Comparison of ENCODE assay signal across 22 cellular contexts in genomic region chr11:22510741-22511140, GRCh38.
A peak's percentile ranks its signal among the peaks of the same experiment; 100 is the strongest.
DNase-seq lines count a peak whose midpoint lies in the region; ATAC-seq, FAIRE-seq and TF ChIP-seq lines count a peak whose summit lies in the region.
"Had no signal": no experiment of that assay in that cellular context is flagged by ENCODE, and none has a peak within 500 bp of the region (broad histone marks: within the 10 kb centered on the region; RNA-seq: fewer than 3 reads in every experiment).

No MANE protein-coding gene starts in this region.

- in situ Hi-C loops in mammary epithelial cell (cut with MboI; ENCODE audit: low sequenced_read_pairs in 2 of 2) = loop anchor here in 1 of 2 donors (10.0 kb wide), 1 partner anchor 46 kb away; no protein-coding TSS in a partner anchor

- H2AFZ ChIP-seq in mammary epithelial cell (ENCODE audit: low read depth, low read length) = peak overlapping the region; percentile 62

- peak overlapping the region; percentile 17 for H3K4me2 ChIP-seq in mammary epithelial cell (ENCODE audit: insufficient read depth, low read depth, low read length)
- H3K4me2 ChIP-seq: smooth muscle cell had no signal

- no TSS peak for BruUV-seq in mammary epithelial cell (replicated peaks; lab: Mats Ljungman, UMichigan)

- ATAC-seq in activated CD8-positive, alpha-beta memory T cell treated with anti-CD3 and anti-CD28 coated beads, Interleukin-2, amount 10 ng/mL, durations not matched to agents 7 days and 5 days = no peak
- ATAC-seq: HCT116; heart right ventricle; stimulated activated memory B cell treated with anti-CD40 and anti-IgM and Interleukin-4, amounts not matched to agents 10 μg/mL and 1 μg/mL and 100 μg/mL, for 72 hours had no signal

- H3K4me3 ChIP-seq in mammary epithelial cell (replicated peaks in 1 of 3; ENCODE audit: insufficient read depth in 1 of 3, low read depth in 2 of 3, low read length in 3 of 3) = no peak overlapping the region
- H3K4me3 ChIP-seq: heart right ventricle, smooth muscle cell, transverse colon had no signal

- H3K4me3 Mint-ChIP-seq in activated CD8-positive, alpha-beta memory T cell treated with anti-CD3 and anti-CD28 coated beads, Interleukin-2, amount 10 ng/mL, durations not matched to agents 7 days and 5 days = no peak overlapping the region
- H3K4me3 Mint-ChIP-seq: activated CD4-positive, alpha-beta T cell treated with anti-CD3 and anti-CD28 coated beads, Interleukin-2, amount 10 ng/mL, durations not matched to agents 24 days and 14 days; activated naive CD4-positive, alpha-beta T cell treated with anti-CD3 and anti-CD28 coated beads, Interleukin-2, amount 50 U/mL, for 24 hours; CD8-positive, alpha-beta memory T cell; stimulated activated memory B cell treated with anti-CD40 and anti-IgM and Interleukin-4, amounts not matched to agents 10 μg/mL and 1 μg/mL and 100 μg/mL, for 72 hours had no signal

- peaks cover 10% of the 10 kb centered on the region for H3K4me1 ChIP-seq in mammary epithelial cell (ENCODE audit: insufficient read depth, low read length)
- H3K4me1 ChIP-seq: heart right ventricle, transverse colon had no signal

- H4K20me1 ChIP-seq in mammary epithelial cell (ENCODE audit: insufficient read depth, low read length) = no peaks in the 10 kb centered on the region

- WGBS in mammary epithelial cell (ENCODE audit: low coverage, missing lambda C conversion rate) = 0% methylated on average over 2 of the region's 2 CpGs

- intact Hi-C loops in mammary epithelial cell (cut with micrococcal nuclease) = loop anchor here (2.0 kb wide), 1 partner anchor 44 kb away; no protein-coding TSS in a partner anchor

- no peaks in the 10 kb centered on the region for H3K4me1 Mint-ChIP-seq in activated CD8-positive, alpha-beta memory T cell treated with anti-CD3 and anti-CD28 coated beads, Interleukin-2, amount 10 ng/mL, durations not matched to agents 7 days and 5 days
- H3K4me1 Mint-ChIP-seq: activated CD4-positive, alpha-beta T cell treated with anti-CD3 and anti-CD28 coated beads, Interleukin-2, amount 10 ng/mL, durations not matched to agents 24 days and 14 days; activated naive CD4-positive, alpha-beta T cell treated with anti-CD3 and anti-CD28 coated beads, Interleukin-2, amount 50 U/mL, for 24 hours; CD8-positive, alpha-beta memory T cell; stimulated activated memory B cell treated with anti-CD40 and anti-IgM and Interleukin-4, amounts not matched to agents 10 μg/mL and 1 μg/mL and 100 μg/mL, for 72 hours had no signal

- CTCF ChIA-PET in mammary epithelial cell (lab: Charles Lee; ENCODE audit: low non-redundant PET) = no interaction called here
- CTCF ChIA-PET in activated CD8-positive, alpha-beta memory T cell treated with anti-CD3 and anti-CD28 coated beads, Interleukin-2, amount 10 ng/mL, durations not matched to agents 7 days and 5 days (lab: Charles Lee) = no interaction called here

- no peaks in the 10 kb centered on the region for H3K36me3 ChIP-seq in mammary epithelial cell (ENCODE audit: insufficient read depth, low read length)
- H3K36me3 ChIP-seq: heart right ventricle, transverse colon had no signal

- no peaks in the 10 kb centered on the region for H3K36me3 Mint-ChIP-seq in activated CD8-positive, alpha-beta memory T cell treated with anti-CD3 and anti-CD28 coated beads, Interleukin-2, amount 10 ng/mL, durations not matched to agents 7 days and 5 days
- H3K36me3 Mint-ChIP-seq: activated naive CD4-positive, alpha-beta T cell treated with anti-CD3 and anti-CD28 coated beads, Interleukin-2, amount 50 U/mL, for 24 hours; CD8-positive, alpha-beta memory T cell; stimulated activated memory B cell treated with anti-CD40 and anti-IgM and Interleukin-4, amounts not matched to agents 10 μg/mL and 1 μg/mL and 100 μg/mL, for 72 hours had no signal

- H3K27me3 Mint-ChIP-seq in activated CD8-positive, alpha-beta memory T cell treated with anti-CD3 and anti-CD28 coated beads, Interleukin-2, amount 10 ng/mL, durations not matched to agents 7 days and 5 days = no peaks in the 10 kb centered on the region
- H3K27me3 Mint-ChIP-seq: activated CD4-positive, alpha-beta T cell treated with anti-CD3 and anti-CD28 coated beads, Interleukin-2, amount 10 ng/mL, durations not matched to agents 24 days and 14 days had no signal

- FAIRE-seq in RCC 7860 (lab: Jason Lieb, UNC) = no peak
- FAIRE-seq: G401.6, GM12892, kidney had no signal

- H3K27ac Mint-ChIP-seq in activated CD8-positive, alpha-beta memory T cell treated with anti-CD3 and anti-CD28 coated beads, Interleukin-2, amount 10 ng/mL, durations not matched to agents 7 days and 5 days = no peak overlapping the region
- H3K27ac Mint-ChIP-seq: activated CD4-positive, alpha-beta T cell treated with anti-CD3 and anti-CD28 coated beads, Interleukin-2, amount 10 ng/mL, durations not matched to agents 24 days and 14 days; activated naive CD4-positive, alpha-beta T cell treated with anti-CD3 and anti-CD28 coated beads, Interleukin-2, amount 50 U/mL, for 24 hours; CD8-positive, alpha-beta memory T cell; stimulated activated memory B cell treated with anti-CD40 and anti-IgM and Interleukin-4, amounts not matched to agents 10 μg/mL and 1 μg/mL and 100 μg/mL, for 72 hours had no signal

- DNase-seq in AG08396 (ENCODE audit: low spot score) = peak; percentile 4
- DNase-seq in NCI-H226 = peak; percentile 45
- peak; percentile 91 for DNase-seq in mammary epithelial cell
- peak; percentile 87 for DNase-seq in kidney tubule cell (ENCODE audit: low spot score)
- no peak for DNase-seq in activated CD8-positive, alpha-beta memory T cell treated with anti-CD3 and anti-CD28 coated beads, Interleukin-2, amount 10 ng/mL, durations not matched to agents 7 days and 5 days
- DNase-seq in RCC 7860 (ENCODE audit: low spot score) = no peak
- no peak for DNase-seq in A172 (ENCODE audit: low spot score)
- no peak for DNase-seq in activated CD4-positive, CD25-positive, alpha-beta regulatory T cell (lab: John Stamatoyannopoulos, UW)
- DNase-seq: activated CD4-positive, alpha-beta T cell treated with anti-CD3 and anti-CD28 coated beads, Interleukin-2, amount 10 ng/mL, durations not matched to agents 24 days and 14 days; CD8-positive, alpha-beta memory T cell; cerebellar nuclear complex; heart right ventricle; kidney; NCI-H1092 treated with DMSO at 0.1 percent for 48 hours; SIG-M5; transverse colon had no signal

- peak overlapping the region; percentile 67 for H3K27ac ChIP-seq in mammary epithelial cell (ENCODE audit: insufficient read depth, low read depth, low read length)
- H3K27ac ChIP-seq: heart right ventricle, transverse colon had no signal

- H3K9me3 ChIP-seq in mammary epithelial cell (replicated peaks; ENCODE audit: insufficient read depth, low read length) = peaks cover 7% of the 10 kb centered on the region
- H3K9me3 ChIP-seq: heart right ventricle, transverse colon had no signal

- H3K9me3 Mint-ChIP-seq in activated CD8-positive, alpha-beta memory T cell treated with anti-CD3 and anti-CD28 coated beads, Interleukin-2, amount 10 ng/mL, durations not matched to agents 7 days and 5 days (ENCODE audit: low read depth) = no peaks in the 10 kb centered on the region
- H3K9me3 Mint-ChIP-seq: activated CD4-positive, alpha-beta T cell treated with anti-CD3 and anti-CD28 coated beads, Interleukin-2, amount 10 ng/mL, durations not matched to agents 24 days and 14 days; activated naive CD4-positive, alpha-beta T cell treated with anti-CD3 and anti-CD28 coated beads, Interleukin-2, amount 50 U/mL, for 24 hours; stimulated activated memory B cell treated with anti-CD40 and anti-IgM and Interleukin-4, amounts not matched to agents 10 μg/mL and 1 μg/mL and 100 μg/mL, for 72 hours had no signal

- H3K27me3 ChIP-seq in mammary epithelial cell (ENCODE audit: insufficient read depth, low read length) = no peaks in the 10 kb centered on the region
- H3K27me3 ChIP-seq: transverse colon had no signal

- dilution Hi-C loops in mammary epithelial cell (cut with HindIII; ENCODE audit: low sequenced_read_pairs) = no loop called here

- TF ChIP-seq CTCF in mammary epithelial cell (conservative IDR thresholded peaks at IDR 0.05 in 1 of 2, IDR thresholded peaks at IDR 0.05 in 1 of 2; ENCODE audit: extremely low read depth in 1 of 2, insufficient read depth in 1 of 2, low read depth in 1 of 2, low read length in 2 of 2) = no peak

- H3K9ac ChIP-seq in mammary epithelial cell (ENCODE audit: insufficient read depth, low read length) = peak overlapping the region; percentile 13

- H3K79me2 ChIP-seq in mammary epithelial cell (ENCODE audit: insufficient read depth, low read length) = no peaks in the 10 kb centered on the region

Comparison
In these comparisons a context has a peak if more than half of its experiments do, and no peak if none do; other contexts are left out.
1. DNase-seq: peak in AG08396 (single experiment), NCI-H226 (single experiment), mammary epithelial cell (single experiment) and kidney tubule cell (single experiment); none in activated CD8-positive, alpha-beta memory T cell treated with anti-CD3 and anti-CD28 coated beads, Interleukin-2, amount 10 ng/mL, durations not matched to agents 7 days and 5 days (single experiment), RCC 7860 (single experiment), A172 (single experiment) and activated CD4-positive, CD25-positive, alpha-beta regulatory T cell (0 of 4).